Comparison of ENCODE assay signal across 1 cellular context in the genomic region with DNA sequence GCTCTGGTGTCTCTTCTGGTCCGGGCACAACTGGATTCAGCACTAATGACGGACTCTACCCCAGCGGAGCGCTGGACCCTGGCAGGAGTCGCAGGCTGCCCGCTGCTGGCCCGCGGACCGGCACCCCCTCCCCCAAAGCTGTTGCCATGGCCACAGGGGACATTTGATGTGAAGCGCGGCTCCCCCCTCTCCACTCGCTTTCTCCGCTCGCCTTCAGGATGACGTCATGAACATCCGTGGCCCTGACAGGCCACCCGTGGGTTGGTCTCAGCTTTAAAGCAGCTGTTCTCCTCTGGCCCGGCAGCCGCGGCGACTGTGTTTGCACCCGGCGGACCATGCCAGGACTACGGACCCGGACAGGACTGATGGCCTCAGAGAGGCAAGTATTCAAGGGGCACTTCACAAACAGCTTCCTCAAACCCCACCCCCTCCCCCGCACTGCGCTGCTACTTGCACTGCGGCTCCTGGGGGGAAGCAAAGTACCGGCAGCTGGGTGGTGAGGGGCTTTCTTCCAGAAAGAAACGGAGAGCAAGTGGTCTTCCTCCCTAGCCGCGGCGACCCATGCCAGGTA.
TF ChIP-seq lines count a peak whose summit lies in the region.

No MANE protein-coding gene starts in this region.

TF ChIP-seq in K562, 482 proteins besides CTCF, POLR2A, EP300 and RAD21:
- TF ChIP-seq HOXB6 (CRISPR knock-in tag; IDR thresholded peaks at IDR 0.05; ENCODE audit: borderline replicate concordance), result no peak
- TF ChIP-seq SMARCC2 (IDR thresholded peaks at IDR 0.05; ENCODE audit: low read depth), result no peak
- TF ChIP-seq ATF1 (CRISPR knock-in tag; IDR thresholded peaks at IDR 0.05), result no peak
- TF ChIP-seq ATF1 (tag; IDR thresholded peaks at IDR 0.05), result peak; percentile 18; the same call in 1 of the 2 replicates
- no peak for TF ChIP-seq YY1 (IDR thresholded peaks at IDR 0.05; ENCODE audit: borderline replicate concordance in 1 of 3, control insufficient read depth in 1 of 3, extremely low read depth in 1 of 3, insufficient read depth in 3 of 3, insufficient read length in 1 of 3, insufficient replicate concordance in 2 of 3, low read depth in 1 of 3, low read length in 2 of 3)
- TF ChIP-seq, protein P1, sequence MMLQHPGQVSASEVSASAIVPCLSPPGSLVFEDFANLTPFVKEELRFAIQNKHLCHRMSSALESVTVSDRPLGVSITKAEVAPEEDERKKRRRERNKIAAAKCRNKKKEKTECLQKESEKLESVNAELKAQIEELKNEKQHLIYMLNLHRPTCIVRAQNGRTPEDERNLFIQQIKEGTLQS (IDR thresholded peaks at IDR 0.05), result peak; percentile 62
- TF ChIP-seq, protein P1 (CRISPR knock-in tag; conservative IDR thresholded peaks at IDR 0.05), result no peak
- TF ChIP-seq RFX7 (CRISPR knock-in tag; IDR thresholded peaks at IDR 0.05), result no peak
- no peak for TF ChIP-seq PCBP1 (IDR thresholded peaks at IDR 0.05; ENCODE audit: low read depth, low read length, poor library complexity, severe bottlenecking)
- TF ChIP-seq IFI16 (CRISPR knock-in tag; IDR thresholded peaks at IDR 0.05), result no peak
- TF ChIP-seq ATF7 (IDR thresholded peaks at IDR 0.05), result peak; percentile 48; the same call in 1 of the 2 replicates
- TF ChIP-seq SOX6 (IDR thresholded peaks at IDR 0.05), result no peak
